8 cellular contexts compared by ENCODE assay signal in genomic region chr15:82809308-82810060, GRCh38.
DNase-seq lines count a peak whose midpoint lies in the region; ATAC-seq and TF ChIP-seq lines count a peak whose summit lies in the region.

TSS of gene WHAMM (plus strand) at chr15:82809628. CDS start at chr15:82809727, 99 bp downstream.

- no peaks in the 10 kb centered on the region for H4K20me1 ChIP-seq in OCI-LY1 (ENCODE audit: insufficient read depth, low read length)

- no peak; the same call in 1 of the 2 replicates for TF ChIP-seq CTCF in OCI-LY1 (IDR thresholded peaks at IDR 0.05; ENCODE audit: low read length)

- peaks cover 57% of the 10 kb centered on the region for H3K4me1 ChIP-seq in OCI-LY1 (ENCODE audit: insufficient read depth, low read length, severe bottlenecking)

- no peaks in the 10 kb centered on the region for H3K27me3 ChIP-seq in OCI-LY1 (ENCODE audit: insufficient read depth, low read length)

- peak; percentile 84 for ATAC-seq in GM21515 (IDR thresholded peaks at IDR 0.05; ENCODE audit: unreplicated experiment)

- peaks cover 26% of the 10 kb centered on the region for H3K36me3 ChIP-seq in OCI-LY1 (ENCODE audit: insufficient read depth, low read length)

- H3K79me2 ChIP-seq in OCI-LY1 (ENCODE audit: insufficient read depth, low read length): peaks cover 31% of the 10 kb centered on the region

- peak within 1 kb of the TSS; percentile 87 for H3K4me2 ChIP-seq in OCI-LY1 (ENCODE audit: low read length)

- no peaks in the 10 kb centered on the region for H3K9me2 ChIP-seq in OCI-LY1 (ENCODE audit: low read depth, low read length)

- peak within 1 kb of the TSS; percentile 76 for H3K9ac ChIP-seq in OCI-LY1 (ENCODE audit: low read length)

- H3K4me3 ChIP-seq in OCI-LY1 (ENCODE audit: low read depth, low read length, poor library complexity, severe bottlenecking): peak within 1 kb of the TSS; percentile 91

- peak; percentile 98 for DNase-seq in DMS 273 (lab: John Stamatoyannopoulos, UW; ENCODE audit: unreplicated experiment)
- DNase-seq in HuH-7 (ENCODE audit: low spot score): peak; percentile 98
- peak; percentile 88 for DNase-seq in activated T-cell treated with anti-CD3 and anti-CD28 coated beads for 1 hour (ENCODE audit: low read depth)
- peak; percentile 94 for DNase-seq in epidermal melanocyte (ENCODE audit: insufficient read length, low spot score)
- DNase-seq in middle frontal gyrus (ENCODE audit: extremely low spot score, low spot score): peak; percentile 99
- DNase-seq in stimulated activated CD8-positive, alpha-beta memory T cell treated with anti-CD3 and anti-CD28 coated beads, Interleukin-2, amount 100 ng/mL, for 48 hours (ENCODE audit: low read depth in 2 of 2): peak; percentile 91 to 92

- 0 out of 2 replicates have a peak, but pooled peaks cover 7% of the 10 kb centered on the region for H3F3A ChIP-seq in OCI-LY1 (ENCODE audit: insufficient read depth, low read length)

- H3K9me3 ChIP-seq in OCI-LY1 (ENCODE audit: low read length): no peaks in the 10 kb centered on the region

- H3K27ac ChIP-seq in OCI-LY1 (ENCODE audit: low read depth, low read length, poor library complexity, severe bottlenecking): peak within 1 kb of the TSS; percentile 89

- peak within 1 kb of the TSS; percentile 95 for H2AFZ ChIP-seq in OCI-LY1 (ENCODE audit: low read length)

Comparison
In these comparisons a context has a peak if more than half of its experiments do, and no peak if none do; other contexts are left out.
1. Peak in every context shown above with its lines: DNase-seq, ATAC-seq, H3K4me3 ChIP-seq and H3K27ac ChIP-seq.